In the genomic region with DNA sequence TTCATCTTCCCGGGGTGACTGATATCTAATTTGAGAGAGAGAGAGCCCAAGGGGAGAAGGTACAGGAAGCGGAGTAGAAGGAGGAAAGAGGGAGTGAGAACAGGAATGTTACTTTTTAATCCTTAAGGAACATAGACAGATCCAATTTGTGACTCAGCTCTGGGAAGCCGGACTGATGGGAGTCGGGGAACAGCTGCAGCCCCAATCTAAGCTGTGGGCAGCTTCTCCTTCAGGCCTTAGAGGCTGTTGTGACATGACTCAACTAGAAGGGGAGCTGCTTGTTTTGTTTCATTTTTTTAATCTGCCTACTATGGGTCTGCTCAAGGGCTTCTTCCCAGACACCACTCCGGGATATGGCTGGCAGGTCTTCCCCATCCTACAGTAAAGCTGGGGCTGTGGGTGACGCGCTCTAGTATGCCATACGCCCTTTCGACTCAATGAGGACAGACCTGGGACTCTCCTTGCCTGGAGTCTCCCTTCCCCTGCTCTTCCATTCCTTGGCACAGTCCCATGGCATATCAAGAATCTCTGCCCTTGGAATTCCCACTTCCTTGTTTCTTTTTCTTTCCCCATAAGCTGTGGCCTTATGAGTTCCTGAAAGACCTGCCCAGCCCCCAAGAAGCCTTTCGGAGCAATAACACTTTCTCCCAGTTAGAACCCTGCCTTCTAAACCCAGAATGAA, we compare ENCODE assay signal across 11 cellular contexts.
DNase-seq lines count a peak whose midpoint lies in the region; ATAC-seq and TF ChIP-seq lines count a peak whose summit lies in the region.
"Had no signal": no experiment of that assay in that cellular context is flagged by ENCODE, and none has a peak within 500 bp of the region (broad histone marks: within the 10 kb centered on the region; RNA-seq: fewer than 3 reads in every experiment).

No MANE protein-coding gene starts in this region.

- H3K4me3 ChIP-seq in AG04450 (ENCODE audit: low read depth, low read length), result peak overlapping the region; percentile 78
- peak overlapping the region; percentile 80 for H3K4me3 ChIP-seq in fibroblast of the aortic adventitia (ENCODE audit: low read depth, low read length)

- TF ChIP-seq CTCF in AG04450 (IDR thresholded peaks at IDR 0.05; ENCODE audit: low read depth, low read length) (no peak), fibroblast of the aortic adventitia (IDR thresholded peaks at IDR 0.05; ENCODE audit: insufficient read depth, low read length) (no peak), omental fat pad (IDR thresholded peaks at IDR 0.05) (no peak)

- H3K27ac ChIP-seq in AG04450 (ENCODE audit: low read depth, low read length), result peak overlapping the region; percentile 92

- DNase-seq in AG04450 (ENCODE audit: low read depth, low spot score) (peak; percentile 72), fibroblast of the aortic adventitia (ENCODE audit: low read depth) (peak; percentile 92), omental fat pad (ENCODE audit: low spot score) (no peak), left lobe of liver (ENCODE audit: low spot score) (no peak)
- no peak for DNase-seq in activated CD4-positive, alpha-beta T cell treated with anti-CD3 and anti-CD28 coated beads, Interleukin-2, amount 10 ng/mL, durations not matched to agents 24 days and 14 days
- DNase-seq: activated CD4-positive, CD25-positive, alpha-beta regulatory T cell treated with anti-CD3 and anti-CD28 coated beads, Interleukin-2, amount 50 U/mL, for 72 hours; effector memory CD8-positive, alpha-beta T cell; NCI-H446 treated with DMSO at 0.1 percent for 48 hours had no signal

- H3K27me3 ChIP-seq in AG04450 (ENCODE audit: control insufficient read depth, insufficient read depth, low read length), result no peaks in the 10 kb centered on the region

- CTCF ChIA-PET in AG04450 (lab: Charles Lee), result interaction anchor here (1.0 to 1.5 kb wide), 3 partner anchors 9 to 152 kb away, joined by 3 to 4 read pairs (median 3); no protein-coding TSS in a partner anchor

- H3K27ac Mint-ChIP-seq in activated CD4-positive, alpha-beta T cell treated with anti-CD3 and anti-CD28 coated beads, Interleukin-2, amount 10 ng/mL, durations not matched to agents 24 days and 14 days, result no peak overlapping the region
- H3K27ac Mint-ChIP-seq: effector memory CD8-positive, alpha-beta T cell had no signal

- intact Hi-C loops in activated CD4-positive, alpha-beta T cell treated with anti-CD3 and anti-CD28 coated beads, Interleukin-2, amount 10 ng/mL, durations not matched to agents 24 days and 14 days (cut with micrococcal nuclease), result no loop called here

- no peaks in the 10 kb centered on the region for H3K36me3 Mint-ChIP-seq in activated CD4-positive, alpha-beta T cell treated with anti-CD3 and anti-CD28 coated beads, Interleukin-2, amount 10 ng/mL, durations not matched to agents 24 days and 14 days (ENCODE audit: low read depth)

- H3K4me3 Mint-ChIP-seq in activated CD4-positive, alpha-beta T cell treated with anti-CD3 and anti-CD28 coated beads, Interleukin-2, amount 10 ng/mL, durations not matched to agents 24 days and 14 days, result no peak overlapping the region
- H3K4me3 Mint-ChIP-seq: effector memory CD8-positive, alpha-beta T cell had no signal

- POLR2A ChIA-PET in AG04450 (lab: Yijun Ruan, JAX), result interaction anchor here (0.5 to 1.9 kb wide), 9 partner anchors 19 to 119 kb away, joined by 3 to 8 read pairs (median 4); no protein-coding TSS in a partner anchor

- no peaks in the 10 kb centered on the region for H3K9me3 ChIP-seq in AG04450 (ENCODE audit: control insufficient read depth, insufficient read depth, low read length)

- peaks cover 22% of the 10 kb centered on the region for H3K27me3 Mint-ChIP-seq in activated CD4-positive, alpha-beta T cell treated with anti-CD3 and anti-CD28 coated beads, Interleukin-2, amount 10 ng/mL, durations not matched to agents 24 days and 14 days

- peak; percentile 52 for ATAC-seq in SK-N-SH treated with all-trans-retinoic acid at 6 μM for 48 hours
- peak; percentile 72 for ATAC-seq in omental fat pad (ENCODE audit: low FRiP score)
- no peak for ATAC-seq in activated CD4-positive, CD25-positive, alpha-beta regulatory T cell treated with anti-CD3 and anti-CD28 coated beads, Interleukin-2, amount 50 U/mL, for 24 hours
- no peak for ATAC-seq in GM19324 (IDR thresholded peaks at IDR 0.05; ENCODE audit: low FRiP score, unreplicated experiment)
- no peak for ATAC-seq in left lobe of liver
- ATAC-seq: effector memory CD8-positive, alpha-beta T cell had no signal

- no peaks in the 10 kb centered on the region for H3K9me3 Mint-ChIP-seq in activated CD4-positive, alpha-beta T cell treated with anti-CD3 and anti-CD28 coated beads, Interleukin-2, amount 10 ng/mL, durations not matched to agents 24 days and 14 days
- H3K9me3 Mint-ChIP-seq: effector memory CD8-positive, alpha-beta T cell had no signal

- H3K4me1 Mint-ChIP-seq in activated CD4-positive, alpha-beta T cell treated with anti-CD3 and anti-CD28 coated beads, Interleukin-2, amount 10 ng/mL, durations not matched to agents 24 days and 14 days, result peaks cover 9% of the 10 kb centered on the region

TF ChIP-seq in SK-N-SH treated with all-trans-retinoic acid at 6 μM for 48 hours, 23 proteins besides CTCF, POLR2A, EP300 and RAD21:
- TF ChIP-seq GLIS3 (CRISPR knock-in tag; IDR thresholded peaks at IDR 0.05), result no peak
TF ChIP-seq in SK-N-SH treated with all-trans-retinoic acid at 6 μM for 48 hours: peak in this region for 0.

Comparison
In these comparisons a context has a peak if more than half of its experiments do, and no peak if none do; other contexts are left out.
1. DNase-seq: peak in AG04450 (single experiment) and fibroblast of the aortic adventitia (single experiment); none in omental fat pad (single experiment), activated CD4-positive, alpha-beta T cell treated with anti-CD3 and anti-CD28 coated beads, Interleukin-2, amount 10 ng/mL, durations not matched to agents 24 days and 14 days (single experiment) and left lobe of liver (single experiment).
2. ATAC-seq: peak in SK-N-SH treated with all-trans-retinoic acid at 6 μM for 48 hours (single experiment) and omental fat pad (single experiment); none in activated CD4-positive, CD25-positive, alpha-beta regulatory T cell treated with anti-CD3 and anti-CD28 coated beads, Interleukin-2, amount 50 U/mL, for 24 hours (0 of 2), GM19324 (single experiment) and left lobe of liver (single experiment).